In the genomic region with DNA sequence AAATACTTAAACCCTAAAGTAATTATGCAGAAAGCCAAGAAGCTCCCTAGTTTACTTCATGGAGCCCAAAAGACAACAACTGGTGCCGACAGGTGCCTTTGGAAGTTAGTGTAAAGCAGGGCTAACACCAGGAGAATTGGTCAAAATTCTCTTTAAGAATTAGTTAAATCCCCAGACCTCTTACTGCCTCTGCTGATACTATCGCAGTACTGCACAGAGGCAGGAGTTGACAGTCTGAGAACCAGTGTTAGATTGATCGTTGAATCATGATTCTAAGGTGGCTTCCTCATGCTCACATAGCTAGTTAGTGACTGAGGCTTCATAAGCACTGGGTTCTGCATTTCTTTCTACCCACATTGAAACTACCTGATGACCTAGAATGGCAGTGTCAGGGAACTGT, we compare ENCODE assay signal across 19 cellular contexts. TPM values are rescaled to one million over a fixed set of nuclear protein-coding genes. Genes with fewer than 3 reads are reported as not detected.
A peak's percentile ranks its signal among the peaks of the same experiment; 100 is the strongest.
DNase-seq lines count a peak whose midpoint lies in the region; ATAC-seq and TF ChIP-seq lines count a peak whose summit lies in the region.
"Had no signal": no experiment of that assay in that cellular context is flagged by ENCODE, and none has a peak within 500 bp of the region (broad histone marks: within the 10 kb centered on the region; RNA-seq: fewer than 3 reads in every experiment).

No MANE protein-coding gene starts in this region.

- no peak overlapping the region for H2BK120ac ChIP-seq in mesenchymal stem cell (ENCODE audit: low read depth, low read length)

- H2BK15ac ChIP-seq in mesenchymal stem cell (ENCODE audit: low read depth, poor library complexity, severe bottlenecking): no peak overlapping the region

- peaks cover 4% of the 10 kb centered on the region for H3K79me1 ChIP-seq in mesenchymal stem cell (replicated peaks; ENCODE audit: low read length, poor library complexity, severe bottlenecking)

- 63% methylated on average over 3 of the region's 3 CpGs for WGBS in HUES64
- WGBS in body of pancreas, 2 donors: 33 to 42% methylated on average over 3 of the region's 3 CpGs
- WGBS in mesenchymal stem cell: 89% methylated on average over 2 of the region's 3 CpGs

- peak in 2 of 7 experiments; percentile 4 to 22 for TF ChIP-seq CTCF in body of pancreas (IDR thresholded peaks at IDR 0.05)

- H3K27me3 ChIP-seq in HUES64 (ENCODE audit: insufficient read depth, low read length) (no peaks in the 10 kb centered on the region), body of pancreas (no peaks in the 10 kb centered on the region), mesenchymal stem cell (ENCODE audit: control insufficient read depth in 1 of 2, insufficient read depth in 1 of 2, low read length in 2 of 2) (no peaks in the 10 kb centered on the region)
- H3K27me3 ChIP-seq: left lung, ovary, SJCRH30 had no signal

- peak overlapping the region; percentile 49 for H3K27ac ChIP-seq in HUES64 (ENCODE audit: low read depth, low read length)
- no peak overlapping the region for H3K27ac ChIP-seq in body of pancreas
- H3K27ac ChIP-seq in mesenchymal stem cell (ENCODE audit: low read length, poor library complexity, severe bottlenecking): no peak overlapping the region
- H3K27ac ChIP-seq: left lung, ovary, SJCRH30 had no signal

- H3K9me3 ChIP-seq in HUES64 (ENCODE audit: insufficient read depth, low read depth, low read length) (no peaks in the 10 kb centered on the region), body of pancreas (no peaks in the 10 kb centered on the region), mesenchymal stem cell (ENCODE audit: control insufficient read depth, low read length) (no peaks in the 10 kb centered on the region)
- H3K9me3 ChIP-seq: left lung had no signal

- H3K14ac ChIP-seq in mesenchymal stem cell (ENCODE audit: low read length in 2 of 2): no peak overlapping the region

- no peak overlapping the region for H2AK5ac ChIP-seq in mesenchymal stem cell (ENCODE audit: low read length, severe bottlenecking)

- H3K36me3 ChIP-seq in HUES64 (ENCODE audit: insufficient read depth, low read length) (no peaks in the 10 kb centered on the region), body of pancreas (replicated peaks in 1 of 2; ENCODE audit: insufficient read depth in 1 of 2, low read depth in 2 of 2) (no peaks in the 10 kb centered on the region), mesenchymal stem cell (ENCODE audit: control insufficient read depth in 1 of 2, insufficient read depth in 2 of 2, low read depth in 1 of 2, low read length in 2 of 2) (no peaks in the 10 kb centered on the region)
- H3K36me3 ChIP-seq: left lung, ovary, SJCRH30 had no signal

- H3K4me3 ChIP-seq in HUES64 (ENCODE audit: low read length) (no peak overlapping the region), body of pancreas (no peak overlapping the region), mesenchymal stem cell (ENCODE audit: insufficient read depth in 1 of 2, low read depth in 1 of 2, low read length in 2 of 2) (no peak overlapping the region)
- H3K4me3 ChIP-seq: GM12878, left lung, ovary, SJCRH30 had no signal

- peak; percentile 26 for DNase-seq in D341Med (ENCODE audit: low spot score)
- no peak for DNase-seq in body of pancreas
- peak; percentile 7 for DNase-seq in mesenchymal stem cell
- no peak for DNase-seq in dedifferentiated amniotic fluid mesenchymal stem cell (ENCODE audit: extremely low spot score)
- no peak for DNase-seq in NCI-H2107 treated with DMSO at 0.1 percent for 48 hours (lab: John Stamatoyannopoulos, UW; ENCODE audit: unreplicated experiment)
- no peak for DNase-seq in NCI-H1105 (lab: John Stamatoyannopoulos, UW)
- DNase-seq: caudate nucleus; foreskin fibroblast; left lung; MM.1S; NCI-H187 treated with DMSO at 0.1 percent for 48 hours; NCI-H524 treated with DMSO at 0.1 percent for 48 hours; ovary; stimulated activated CD4-positive, alpha-beta T cell treated with anti-CD3 and anti-CD28 coated beads, Interleukin-4, amount 100 ng/mL, for 24 hours; stimulated activated CD8-positive, alpha-beta memory T cell treated with anti-CD3 and anti-CD28 coated beads, Interleukin-4, amount 100 ng/mL, for 48 hours had no signal

- H3K18ac ChIP-seq in mesenchymal stem cell (ENCODE audit: low read depth in 1 of 2, low read length in 2 of 2): no peak overlapping the region

- H2BK12ac ChIP-seq in mesenchymal stem cell (ENCODE audit: low read length in 2 of 2): no peak overlapping the region

- H3K4ac ChIP-seq in mesenchymal stem cell (ENCODE audit: low read depth in 1 of 2, low read length in 2 of 2): no peak overlapping the region

- no peak overlapping the region for H3K9ac ChIP-seq in HUES64 (ENCODE audit: low read depth, low read length)
- no peak overlapping the region for H3K9ac ChIP-seq in mesenchymal stem cell (ENCODE audit: low read length)

- no peak overlapping the region for H4K8ac ChIP-seq in mesenchymal stem cell (ENCODE audit: low read length)

- H3K4me1 ChIP-seq in HUES64 (ENCODE audit: insufficient read depth, low read length) (peaks cover 78% of the 10 kb centered on the region), body of pancreas (no peaks in the 10 kb centered on the region), mesenchymal stem cell (ENCODE audit: control insufficient read depth, insufficient read depth, low read depth, low read length) (peaks cover 4% of the 10 kb centered on the region)
- H3K4me1 ChIP-seq: left lung had no signal

- TF ChIP-seq POLR2A in body of pancreas (IDR thresholded peaks at IDR 0.05): no peak

- no peak overlapping the region for H2BK5ac ChIP-seq in mesenchymal stem cell (ENCODE audit: low read depth, low read length, poor library complexity, severe bottlenecking)

- intact Hi-C loops in body of pancreas (cut with DNase I): no loop called here

- ATAC-seq in body of pancreas: peak; percentile 24
- ATAC-seq in GM18907 (IDR thresholded peaks at IDR 0.05; ENCODE audit: unreplicated experiment): no peak
- ATAC-seq: GM12878, left lung had no signal

- H4K91ac ChIP-seq in mesenchymal stem cell (ENCODE audit: low read length): no peak overlapping the region

- H3K4me2 ChIP-seq in mesenchymal stem cell (ENCODE audit: low read length, poor library complexity, severe bottlenecking): no peak overlapping the region

- H2AFZ ChIP-seq in mesenchymal stem cell (ENCODE audit: low read depth, low read length): no peak overlapping the region

- H3K23ac ChIP-seq in mesenchymal stem cell (ENCODE audit: low read length in 2 of 2): no peak overlapping the region

RNA-seq across cellular contexts. Expression of a gene that starts 40.4 kb away (rescaled TPM):
- polyA plus RNA-seq in HUES64 (2013, experiment 1 of 2): 11.9 TPM
- polyA plus RNA-seq in HUES64 (2013, experiment 2 of 2): 10.2 TPM
- under 1 TPM in 1 of 2 donors, not detected in 1; 0.26 TPM for total RNA-seq in body of pancreas
- 0.36 TPM for polyA plus RNA-seq in mesenchymal stem cell (2013, experiment 1 of 2)
- 0.23 TPM for polyA plus RNA-seq in mesenchymal stem cell (2013, experiment 2 of 2)
- polyA plus RNA-seq: GM12878 had no signal

Comparison
In these comparisons a context has a peak if more than half of its experiments do, and no peak if none do; other contexts are left out.
1. DNase-seq: peak in D341Med (single experiment) and mesenchymal stem cell (single experiment); none in body of pancreas (0 of 4), dedifferentiated amniotic fluid mesenchymal stem cell (single experiment), NCI-H2107 treated with DMSO at 0.1 percent for 48 hours (single experiment) and NCI-H1105 (single experiment).